11 cellular contexts compared by ENCODE assay signal in the genomic region with DNA sequence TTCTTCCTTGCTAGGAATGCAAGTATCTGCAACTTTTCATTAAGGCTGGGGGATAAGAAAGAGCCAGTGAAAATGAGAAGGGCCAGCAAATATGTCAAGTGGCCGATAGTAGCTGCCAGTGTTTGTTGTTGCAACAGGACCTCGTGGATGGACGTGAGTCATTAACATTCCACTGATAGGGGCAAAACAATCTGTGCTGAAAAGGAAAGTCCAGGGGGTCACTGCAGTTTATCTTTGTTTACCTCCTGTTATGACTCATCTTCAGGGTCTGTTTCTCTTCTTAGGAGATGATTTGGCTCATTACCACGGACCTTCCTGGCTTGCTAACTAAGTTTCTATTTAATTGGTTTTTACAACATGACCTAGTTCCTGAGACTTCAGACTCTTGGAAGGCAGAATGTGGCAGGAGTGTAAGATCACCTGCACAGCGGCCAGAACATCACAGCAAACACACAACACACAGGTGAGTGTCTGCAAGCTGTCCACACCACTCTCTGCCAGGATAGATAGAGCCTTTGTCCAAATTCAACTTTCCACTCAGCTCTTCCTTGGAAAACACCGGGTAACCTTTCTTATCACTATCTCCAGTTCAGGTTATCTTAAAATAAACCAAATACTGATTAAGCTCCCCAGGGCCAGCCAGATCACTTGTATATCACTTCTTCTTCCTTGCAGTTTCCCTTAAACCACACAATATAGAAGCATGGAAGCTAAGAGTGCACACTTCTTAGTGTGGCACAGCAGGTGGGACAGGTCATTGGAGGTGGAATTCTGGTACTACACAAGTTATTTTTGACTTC.
A peak's percentile ranks its signal among the peaks of the same experiment; 100 is the strongest.
DNase-seq lines count a peak whose midpoint lies in the region; ATAC-seq and TF ChIP-seq lines count a peak whose summit lies in the region.
"Had no signal": no experiment of that assay in that cellular context is flagged by ENCODE, and none has a peak within 500 bp of the region (broad histone marks: within the 10 kb centered on the region; RNA-seq: fewer than 3 reads in every experiment).

No MANE protein-coding gene starts in this region.

- no peak for TF ChIP-seq POLR2A in gastroesophageal sphincter (IDR thresholded peaks at IDR 0.05)

- H3K27me3 ChIP-seq in gastroesophageal sphincter = peaks cover 11% of the 10 kb centered on the region
- no peaks in the 10 kb centered on the region for H3K27me3 ChIP-seq in parathyroid adenoma (ENCODE audit: control insufficient read depth, insufficient read depth, low read length)

- peak overlapping the region; percentile 68 for H3K4me2 ChIP-seq in parathyroid adenoma (ENCODE audit: low read length)

- H2AFZ ChIP-seq in parathyroid adenoma = no peak overlapping the region

- TF ChIP-seq CTCF in gastroesophageal sphincter (IDR thresholded peaks at IDR 0.05) (no peak), parathyroid adenoma (IDR thresholded peaks at IDR 0.05) (no peak)

- H3K36me3 ChIP-seq in gastroesophageal sphincter (no peaks in the 10 kb centered on the region), parathyroid adenoma (ENCODE audit: control insufficient read depth, insufficient read depth, low read length) (no peaks in the 10 kb centered on the region)

- no peaks in the 10 kb centered on the region for H3K79me2 ChIP-seq in parathyroid adenoma

- WGBS in gastroesophageal sphincter (ENCODE audit: low coverage in 1 of 2), 2 donors = 5 to 13% methylated on average over 6 of the region's 6 CpGs

- H3K27ac ChIP-seq in gastroesophageal sphincter = no peak overlapping the region
- H3K27ac ChIP-seq in parathyroid adenoma = peak overlapping the region; percentile 57

- H3K4me1 ChIP-seq in gastroesophageal sphincter = peaks cover 0 to 28% (median 3%) of the 10 kb centered on the region in 3 donors
- peaks cover 16% of the 10 kb centered on the region for H3K4me1 ChIP-seq in parathyroid adenoma

- in situ Hi-C loops in KBM-7 (cut with MboI; ENCODE audit: low pct_unique_long_range_greater_than_20kb, low sequenced_read_pairs) = no loop called here

- no peak overlapping the region for H3K9ac ChIP-seq in parathyroid adenoma

- TF ChIP-seq EP300 in gastroesophageal sphincter (IDR thresholded peaks at IDR 0.05) = no peak

- DNase-seq in EH (ENCODE audit: low read depth) (peak; percentile 92), retina (no peak), KBM-7 (no peak), activated gamma-delta T cell treated with Interleukin-2 at 50 U/mL for 16 hours (no peak)
- DNase-seq: activated naive CD8-positive, alpha-beta T cell treated with anti-CD3 and anti-CD28 coated beads, Interleukin-2, amount 10 ng/mL, durations not matched to agents 7 days and 5 days; naive thymus-derived CD8-positive, alpha-beta T cell; substantia nigra had no signal

- ATAC-seq in gastroesophageal sphincter (peak; percentile 72), HG02610 (IDR thresholded peaks at IDR 0.05; ENCODE audit: unreplicated experiment) (no peak)
- ATAC-seq: naive thymus-derived CD8-positive, alpha-beta T cell had no signal

- H3K9me3 ChIP-seq in gastroesophageal sphincter (no peaks in the 10 kb centered on the region), parathyroid adenoma (ENCODE audit: control insufficient read depth, low read length) (no peaks in the 10 kb centered on the region)

- H3K4me3 ChIP-seq in gastroesophageal sphincter = no peak overlapping the region
- peak overlapping the region; percentile 42 for H3K4me3 ChIP-seq in parathyroid adenoma (ENCODE audit: low read depth, low read length)

TF ChIP-seq in PFSK-1, 5 proteins besides CTCF, POLR2A, EP300 and RAD21:
- TF ChIP-seq FOXP2 (optimal IDR thresholded peaks at IDR 0.05; ENCODE audit: borderline replicate concordance, extremely low read depth, extremely low read length, insufficient read depth) (no peak), SIN3A (IDR thresholded peaks at IDR 0.05; ENCODE audit: borderline replicate concordance, insufficient read depth, low read length) (peak; percentile 91; the same call in 1 of the 2 replicates), TAF1 (IDR thresholded peaks at IDR 0.05; ENCODE audit: borderline replicate concordance, insufficient read depth, low read length) (no peak), POLR2AphosphoS5 (IDR thresholded peaks at IDR 0.05; ENCODE audit: low read depth, low read length) (no peak)
- TF ChIP-seq, protein P1, sequence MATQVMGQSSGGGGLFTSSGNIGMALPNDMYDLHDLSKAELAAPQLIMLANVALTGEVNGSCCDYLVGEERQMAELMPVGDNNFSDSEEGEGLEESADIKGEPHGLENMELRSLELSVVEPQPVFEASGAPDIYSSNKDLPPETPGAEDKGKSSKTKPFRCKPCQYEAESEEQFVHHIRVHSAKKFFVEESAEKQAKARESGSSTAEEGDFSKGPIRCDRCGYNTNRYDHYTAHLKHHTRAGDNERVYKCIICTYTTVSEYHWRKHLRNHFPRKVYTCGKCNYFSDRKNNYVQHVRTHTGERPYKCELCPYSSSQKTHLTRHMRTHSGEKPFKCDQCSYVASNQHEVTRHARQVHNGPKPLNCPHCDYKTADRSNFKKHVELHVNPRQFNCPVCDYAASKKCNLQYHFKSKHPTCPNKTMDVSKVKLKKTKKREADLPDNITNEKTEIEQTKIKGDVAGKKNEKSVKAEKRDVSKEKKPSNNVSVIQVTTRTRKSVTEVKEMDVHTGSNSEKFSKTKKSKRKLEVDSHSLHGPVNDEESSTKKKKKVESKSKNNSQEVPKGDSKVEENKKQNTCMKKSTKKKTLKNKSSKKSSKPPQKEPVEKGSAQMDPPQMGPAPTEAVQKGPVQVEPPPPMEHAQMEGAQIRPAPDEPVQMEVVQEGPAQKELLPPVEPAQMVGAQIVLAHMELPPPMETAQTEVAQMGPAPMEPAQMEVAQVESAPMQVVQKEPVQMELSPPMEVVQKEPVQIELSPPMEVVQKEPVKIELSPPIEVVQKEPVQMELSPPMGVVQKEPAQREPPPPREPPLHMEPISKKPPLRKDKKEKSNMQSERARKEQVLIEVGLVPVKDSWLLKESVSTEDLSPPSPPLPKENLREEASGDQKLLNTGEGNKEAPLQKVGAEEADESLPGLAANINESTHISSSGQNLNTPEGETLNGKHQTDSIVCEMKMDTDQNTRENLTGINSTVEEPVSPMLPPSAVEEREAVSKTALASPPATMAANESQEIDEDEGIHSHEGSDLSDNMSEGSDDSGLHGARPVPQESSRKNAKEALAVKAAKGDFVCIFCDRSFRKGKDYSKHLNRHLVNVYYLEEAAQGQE (IDR thresholded peaks at IDR 0.05; ENCODE audit: insufficient read depth in 1 of 2, low read depth in 2 of 2, low read length in 2 of 2) = peak in 1 of 2 experiments; percentile 61; a peak in 1 of 4 replicates
